Comparison of ENCODE assay signal across 8 cellular contexts in genomic region chr4:143358923-143359694, GRCh38. TPM values are rescaled to one million over a fixed set of nuclear protein-coding genes. Genes with fewer than 3 reads are reported as not detected.
DNase-seq lines count a peak whose midpoint lies in the region; ATAC-seq and TF ChIP-seq lines count a peak whose summit lies in the region.

No MANE protein-coding gene starts in this region.

- H3K27me3 Mint-ChIP-seq in activated naive CD8-positive, alpha-beta T cell treated with anti-CD3 and anti-CD28 coated beads, Interleukin-2, amount 10 ng/mL, durations not matched to agents 7 days and 5 days = peaks cover 2% of the 10 kb centered on the region

- H3K9me3 ChIP-seq in MG63 (no peaks in the 10 kb centered on the region), upper lobe of right lung (no peaks in the 10 kb centered on the region)

- H3K4me1 ChIP-seq in upper lobe of right lung = peaks cover 68% of the 10 kb centered on the region

- H3K36me3 ChIP-seq in MG63 = no peaks in the 10 kb centered on the region
- H3K36me3 ChIP-seq in upper lobe of right lung = no peaks in the 10 kb centered on the region

- no peak overlapping the region for H3K4me3 ChIP-seq in HFF-Myc (replicated peaks; ENCODE audit: low read depth, low read length)
- H3K4me3 ChIP-seq in MG63 = no peak overlapping the region
- H3K4me3 ChIP-seq in upper lobe of right lung = no peak overlapping the region

- H3K4me1 Mint-ChIP-seq in activated naive CD8-positive, alpha-beta T cell treated with anti-CD3 and anti-CD28 coated beads, Interleukin-2, amount 10 ng/mL, durations not matched to agents 7 days and 5 days = peaks cover 18% of the 10 kb centered on the region

- POLR2A ChIA-PET in activated naive CD8-positive, alpha-beta T cell treated with anti-CD3 and anti-CD28 coated beads, Interleukin-2, amount 10 ng/mL, durations not matched to agents 7 days and 5 days (lab: Charles Lee) = no interaction called here

- H3K4me3 Mint-ChIP-seq in activated naive CD8-positive, alpha-beta T cell treated with anti-CD3 and anti-CD28 coated beads, Interleukin-2, amount 10 ng/mL, durations not matched to agents 7 days and 5 days = peak overlapping the region; percentile 74

- ATAC-seq in activated naive CD8-positive, alpha-beta T cell treated with anti-CD3 and anti-CD28 coated beads, Interleukin-2, amount 10 ng/mL, durations not matched to agents 7 days and 5 days (ENCODE audit: low read depth) = peak; percentile 90
- peak; percentile 94 for ATAC-seq in upper lobe of right lung

- H3K9me3 Mint-ChIP-seq in activated naive CD8-positive, alpha-beta T cell treated with anti-CD3 and anti-CD28 coated beads, Interleukin-2, amount 10 ng/mL, durations not matched to agents 7 days and 5 days = peaks cover 5% of the 10 kb centered on the region

- TF ChIP-seq CTCF in HFF-Myc (IDR thresholded peaks at IDR 0.05; ENCODE audit: low read depth, low read length, missing control alignments) (no peak), upper lobe of right lung (IDR thresholded peaks at IDR 0.05) (no peak)

- DNase-seq in activated CD4-positive, alpha-beta T cell treated with anti-CD3 and anti-CD28 coated beads for 48 hours = peak; percentile 58
- no peak for DNase-seq in activated CD4-positive, alpha-beta T cell treated with anti-CD3 and anti-CD28 coated beads, Interleukin-2, amount 50 U/mL, for 1 hour
- DNase-seq in HFF-Myc (ENCODE audit: extremely low read depth, low read depth) (peak; percentile 61), MG63 (peak; percentile 6), kidney glomerular epithelial cell (lab: John Stamatoyannopoulos, UW) (peak; percentile 46), upper lobe of right lung (no peak), DMS153 (lab: John Stamatoyannopoulos, UW) (no peak)
- no peak for DNase-seq in activated naive CD8-positive, alpha-beta T cell treated with anti-CD3 and anti-CD28 coated beads, Interleukin-2, amount 10 ng/mL, durations not matched to agents 7 days and 5 days

- H3K27ac Mint-ChIP-seq in activated naive CD8-positive, alpha-beta T cell treated with anti-CD3 and anti-CD28 coated beads, Interleukin-2, amount 10 ng/mL, durations not matched to agents 7 days and 5 days = peak overlapping the region; percentile 81

- H3K27me3 ChIP-seq in MG63 (no peaks in the 10 kb centered on the region), upper lobe of right lung (no peaks in the 10 kb centered on the region)

- H3K36me3 Mint-ChIP-seq in activated naive CD8-positive, alpha-beta T cell treated with anti-CD3 and anti-CD28 coated beads, Interleukin-2, amount 10 ng/mL, durations not matched to agents 7 days and 5 days = peaks cover 11% of the 10 kb centered on the region

- intact Hi-C loops in upper lobe of right lung (cut with DNase I) = no loop called here

- peak overlapping the region; percentile 83 for H3K27ac ChIP-seq in upper lobe of right lung

RNA-seq across cellular contexts. Expression of gene GAB1, which starts 22.4 kb away (rescaled TPM):
- 1.2 and 3.4 TPM in 2 replicates for total RNA-seq in MG63 (2014; rRNA removed; shearing (Covaris generic); ENCODE audit: low replicate concordance)
- total RNA-seq in activated naive CD8-positive, alpha-beta T cell treated with anti-CD3 and anti-CD28 coated beads, Interleukin-2, amount 10 ng/mL, durations not matched to agents 7 days and 5 days = under 1 TPM; 0.62 to 0.80 TPM
- 64.8 TPM for total RNA-seq in upper lobe of right lung

Comparison
In these comparisons a context has a peak if more than half of its experiments do, and no peak if none do; other contexts are left out.
1. DNase-seq: peak in activated CD4-positive, alpha-beta T cell treated with anti-CD3 and anti-CD28 coated beads for 48 hours (single experiment), HFF-Myc (single experiment), MG63 (single experiment) and kidney glomerular epithelial cell (single experiment); none in activated CD4-positive, alpha-beta T cell treated with anti-CD3 and anti-CD28 coated beads, Interleukin-2, amount 50 U/mL, for 1 hour (single experiment), activated naive CD8-positive, alpha-beta T cell treated with anti-CD3 and anti-CD28 coated beads, Interleukin-2, amount 10 ng/mL, durations not matched to agents 7 days and 5 days (single experiment), upper lobe of right lung (single experiment) and DMS153 (single experiment).
2. RNA of gene GAB1, which starts 22.4 kb away (total RNA-seq): 64.8 TPM in upper lobe of right lung (single experiment); 1.2 to 3.4 TPM in MG63 and 0.62 to 0.80 TPM in activated naive CD8-positive, alpha-beta T cell treated with anti-CD3 and anti-CD28 coated beads, Interleukin-2, amount 10 ng/mL, durations not matched to agents 7 days and 5 days; every median in the first group is over 10 times any median in the second.